Comparison of ENCODE assay signal across 8 cellular contexts in the genomic region with DNA sequence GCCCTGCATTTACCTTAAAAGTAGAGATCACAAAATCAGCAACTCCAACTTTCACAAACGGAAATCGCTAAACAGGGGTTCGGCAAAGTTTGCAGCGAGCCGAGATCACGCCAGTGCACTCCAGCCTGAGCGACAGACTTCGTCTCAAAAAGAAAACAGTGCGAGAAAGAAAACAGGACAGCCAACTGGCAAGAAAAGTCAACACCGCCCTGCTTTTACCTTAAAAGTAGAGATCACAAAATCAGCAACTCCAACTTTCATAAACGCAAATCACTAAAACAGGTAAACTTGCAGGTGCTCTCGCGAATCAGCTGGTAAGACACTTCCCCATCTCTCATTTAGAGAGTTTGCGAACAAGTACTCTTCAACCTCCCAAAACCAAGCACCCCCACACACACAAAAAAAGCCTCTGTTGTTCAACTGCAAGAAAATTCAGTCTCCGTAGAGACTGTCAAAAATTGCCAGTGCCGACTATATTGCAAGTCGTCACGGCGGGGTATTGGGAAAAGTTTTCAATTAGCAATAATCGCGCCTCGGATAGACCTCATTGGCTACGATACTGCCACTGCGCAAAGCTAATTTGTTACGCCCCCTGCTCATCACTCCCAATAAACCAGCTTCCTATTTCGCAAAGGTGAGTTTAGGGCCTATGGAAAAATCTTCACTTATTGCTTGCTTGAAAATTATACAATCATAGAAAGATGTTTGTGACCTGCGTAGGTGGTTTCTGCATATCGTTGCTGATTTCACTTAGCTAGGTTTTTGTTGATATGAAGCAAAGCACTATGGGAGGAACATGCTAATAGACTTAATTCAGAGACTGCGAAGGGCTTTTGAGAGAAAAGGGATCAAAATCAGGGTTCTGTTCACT. TPM values are rescaled to one million over a fixed set of nuclear protein-coding genes. Genes with fewer than 3 reads are reported as not detected.
DNase-seq lines count a peak whose midpoint lies in the region; ATAC-seq and TF ChIP-seq lines count a peak whose summit lies in the region.

TSS of gene RNU4-1 (minus strand) at position 577 of the 871 bp plus-strand sequence.

- H3F3A ChIP-seq in PC-3 (ENCODE audit: low read length, unreplicated experiment): peaks cover 23% of the 10 kb centered on the region

- no peaks in the 10 kb centered on the region for H3K36me3 ChIP-seq in Caco-2 (ENCODE audit: control insufficient read depth, insufficient read depth, low read length)
- no peaks in the 10 kb centered on the region for H3K36me3 ChIP-seq in PC-3 (ENCODE audit: low read depth, low read length)
- H3K36me3 ChIP-seq in esophagus muscularis mucosa: no peaks in the 10 kb centered on the region
- no peaks in the 10 kb centered on the region for H3K36me3 ChIP-seq in muscle layer of colon (ENCODE audit: insufficient read depth, low read length)

- no peaks in the 10 kb centered on the region for H3K9me2 ChIP-seq in PC-3 (replicated peaks; ENCODE audit: low read length)

- no peaks in the 10 kb centered on the region for H3K9me3 ChIP-seq in Caco-2
- no peaks in the 10 kb centered on the region for H3K9me3 ChIP-seq in PC-3 (ENCODE audit: low read length)
- H3K9me3 ChIP-seq in esophagus muscularis mucosa: no peaks in the 10 kb centered on the region
- H3K9me3 ChIP-seq in muscle layer of colon (ENCODE audit: low read length): no peaks in the 10 kb centered on the region

- H3K36me3 Mint-ChIP-seq in Caco-2 (ENCODE audit: insufficient read depth, unreplicated experiment): no peaks in the 10 kb centered on the region

- H3K4me1 ChIP-seq in Caco-2 (peaks cover 7% of the 10 kb centered on the region), PC-3 (ENCODE audit: insufficient read depth, low read length) (peaks cover 14% of the 10 kb centered on the region), esophagus muscularis mucosa (peaks cover 2 to 15% (median 12%) of the 10 kb centered on the region in 4 donors), muscle layer of colon (ENCODE audit: insufficient read depth, low read length) (no peaks in the 10 kb centered on the region)

- H3K27me3 ChIP-seq in Caco-2 (replicated peaks; ENCODE audit: control insufficient read depth, insufficient read depth, low read length) (no peaks in the 10 kb centered on the region), PC-3 (ENCODE audit: low read length) (no peaks in the 10 kb centered on the region), esophagus muscularis mucosa (no peaks in the 10 kb centered on the region), muscle layer of colon (ENCODE audit: control insufficient read depth in 1 of 2, insufficient read depth in 2 of 2, low read length in 2 of 2) (no peaks in the 10 kb centered on the region)

- H3K4me2 ChIP-seq in PC-3 (ENCODE audit: low read length): peak within 1 kb of the TSS; percentile 75

- H3K4me1 Mint-ChIP-seq in Caco-2 (ENCODE audit: low read depth, unreplicated experiment): no peaks in the 10 kb centered on the region

- peak; percentile 1; the same call in 1 of the 2 replicates for TF ChIP-seq RAD21 in Ishikawa (IDR thresholded peaks at IDR 0.05; ENCODE audit: low read depth)

- CTCF ChIA-PET in Caco-2 (lab: Charles Lee) (interaction anchor here (0.6 to 2.9 kb wide), 6 partner anchors 9 to 144 kb away, joined by 6 to 30 read pairs (median 8); partner anchors contain the start of genes PXN and SIRT4), PC-3 (lab: Charles Lee) (interaction anchor here (0.9 to 1.7 kb wide), 2 partner anchors 9 to 92 kb away, joined by 7 to 18 read pairs; partner anchors contain the start of genes RPLP0 and SIRT4)

- peak; percentile 49 for ATAC-seq in GM21447 (IDR thresholded peaks at IDR 0.05; ENCODE audit: unreplicated experiment)
- ATAC-seq in PC-3: peak; percentile 50

- peak; percentile 89 to 93 for DNase-seq in Caco-2
- peak; percentile 99 for DNase-seq in PC-3
- DNase-seq in activated T-cell treated with anti-CD3 and anti-CD28 coated beads for 4 hours: peak; percentile 67
- DNase-seq in esophagus muscularis mucosa (ENCODE audit: extremely low spot score): peak; percentile 94
- peak; percentile 43 for DNase-seq in stimulated activated CD8-positive, alpha-beta memory T cell treated with anti-CD3 and anti-CD28 coated beads, Interleukin-7, amount 100 ng/mL, for 24 hours (ENCODE audit: low read depth)

- peak within 1 kb of the TSS; percentile 14 for H3K4me3 Mint-ChIP-seq in Caco-2 (ENCODE audit: unreplicated experiment)

- H2AFZ ChIP-seq in PC-3 (ENCODE audit: low read length): peak within 1 kb of the TSS; percentile 78

- no peaks in the 10 kb centered on the region for H3K9me3 Mint-ChIP-seq in Caco-2 (ENCODE audit: unreplicated experiment)

- no peak within 1 kb of the TSS for H3K27ac Mint-ChIP-seq in Caco-2 (ENCODE audit: unreplicated experiment)

- intact Hi-C loops in Caco-2 (cut with micrococcal nuclease; ENCODE audit: unreplicated experiment): loop anchor here (1.0 kb wide), 1 partner anchor 9 kb away; the partner anchor contains the start of gene SIRT4
- intact Hi-C loops in PC-3 (cut with micrococcal nuclease): loop anchor here (1.0 to 5.0 kb wide), 2 partner anchors 24 to 394 kb away; partner anchors contain the start of gene MLEC
- intact Hi-C loops in esophagus muscularis mucosa (cut with DNase I): no loop called here

- H3K4me3 ChIP-seq in Caco-2 (ENCODE audit: low read depth, low read length) (peak within 1 kb of the TSS; percentile 48), PC-3 (ENCODE audit: low read length) (peak within 1 kb of the TSS; percentile 66), esophagus muscularis mucosa (peak within 1 kb of the TSS; percentile 59 to 68 (median 62)), muscle layer of colon (ENCODE audit: low read depth in 1 of 2, low read length in 2 of 2) (peak within 1 kb of the TSS; percentile 17 to 77)

- H3K27me3 Mint-ChIP-seq in Caco-2 (ENCODE audit: insufficient read depth, unreplicated experiment): no peaks in the 10 kb centered on the region

- H3K27ac ChIP-seq in PC-3 (ENCODE audit: low read length) (peak within 1 kb of the TSS; percentile 91), esophagus muscularis mucosa (replicated peaks in 1 of 4) (peak within 1 kb of the TSS; percentile 92 to 98 (median 96)), muscle layer of colon (ENCODE audit: low read depth, low read length) (peak within 1 kb of the TSS; percentile 94)

- WGBS in esophagus muscularis mucosa: under 1% methylated on average over 29 of the region's 29 CpGs

- POLR2A ChIA-PET in Caco-2 (lab: Charles Lee): interaction anchor here (0.5 to 3.6 kb wide), 21 partner anchors 10 to 1324 kb away, joined by 3 to 297 read pairs (median 5); partner anchors contain the start of genes POP5, PXN, RAB35 and RPLP0
- POLR2A ChIA-PET in PC-3 (lab: Charles Lee; ENCODE audit: unreplicated experiment): interaction anchor here (0.6 to 2.9 kb wide), 12 partner anchors 9 to 196 kb away, joined by 3 to 72 read pairs (median 9); partner anchors contain the start of genes RPLP0 and SIRT4

- no peak for TF ChIP-seq CTCF in Caco-2 (IDR thresholded peaks at IDR 0.05; ENCODE audit: insufficient read depth in 1 of 2, low read depth in 1 of 2, low read length in 1 of 2, severe bottlenecking in 1 of 2, unreplicated experiment in 1 of 2)
- no peak for TF ChIP-seq CTCF in PC-3 (conservative IDR thresholded peaks at IDR 0.05; ENCODE audit: low read depth, low read length)
- no peak for TF ChIP-seq CTCF in esophagus muscularis mucosa (IDR thresholded peaks at IDR 0.05)

- H3K9ac ChIP-seq in PC-3 (ENCODE audit: low read length) (peak within 1 kb of the TSS; percentile 81), muscle layer of colon (ENCODE audit: low read length) (peak within 1 kb of the TSS; percentile 93)

- no peaks in the 10 kb centered on the region for H3K79me2 ChIP-seq in PC-3 (ENCODE audit: low read length)

- peak; percentile 76 for TF ChIP-seq EP300 in Ishikawa (IDR thresholded peaks at IDR 0.05; ENCODE audit: borderline replicate concordance)
- TF ChIP-seq EP300 in esophagus muscularis mucosa (IDR thresholded peaks at IDR 0.05): no peak

- H4K20me1 ChIP-seq in PC-3 (ENCODE audit: low read length): no peaks in the 10 kb centered on the region

- BruUV-seq in Caco-2 (replicated peaks; lab: Mats Ljungman, UMichigan) (no TSS peak), PC-3 (replicated peaks; lab: Mats Ljungman, UMichigan) (TSS peak; percentile 42)

- TF ChIP-seq POLR2A in esophagus muscularis mucosa (IDR thresholded peaks at IDR 0.05; ENCODE audit: low read depth): peak; percentile 76

TF ChIP-seq in Ishikawa, 13 proteins besides CTCF, POLR2A, EP300 and RAD21 (continues in another document):
- no peak; the same call in 1 of the 2 replicates for TF ChIP-seq CREB1 (IDR thresholded peaks at IDR 0.05; ENCODE audit: low read depth)
- TF ChIP-seq EGR1 (IDR thresholded peaks at IDR 0.05): peak; percentile 72; the same call in 1 of the 2 replicates
- TF ChIP-seq CEBPB (IDR thresholded peaks at IDR 0.05): peak; percentile 68
- peak; percentile 77 for TF ChIP-seq FOXM1 (IDR thresholded peaks at IDR 0.05; ENCODE audit: borderline replicate concordance, low read depth)
- peak; percentile 60 for TF ChIP-seq YY1 (IDR thresholded peaks at IDR 0.05; ENCODE audit: low read depth)
- peak; percentile 45; the same call in 1 of the 2 replicates for TF ChIP-seq TAF1 (IDR thresholded peaks at IDR 0.05; ENCODE audit: low read depth)
- TF ChIP-seq NFIC (IDR thresholded peaks at IDR 0.05): peak; percentile 67; the same call in 1 of the 2 replicates

RNA-seq across cellular contexts. Expression of gene RNU4-1, which starts in this region (rescaled TPM):
- total RNA-seq in Caco-2 (2022) (3,380 and 3,645 TPM in 2 replicates), PC-3 (2014; rRNA removed) (under 0.01 TPM in 2 replicates), esophagus muscularis mucosa (under 1 TPM in 2 of 4 donors, not detected in 2; under 0.01 TPM)

Comparison
In these comparisons a context has a peak if more than half of its experiments do, and no peak if none do; other contexts are left out.
1. Peak in every context shown above with its lines: DNase-seq, ATAC-seq, H3K4me3 ChIP-seq and H3K27ac ChIP-seq.
2. RNA of gene RNU4-1 (total RNA-seq): 3,380 to 3,645 TPM in Caco-2; under 0.01 TPM in PC-3 and under 0.01 TPM in esophagus muscularis mucosa; every median in the first group is over 1,000 times any median in the second.
3. Peak in DNase-seq, ATAC-seq, H3K4me3 ChIP-seq, H3K27ac ChIP-seq, H3K9ac ChIP-seq and H3K4me2 ChIP-seq in PC-3; RNA of the gene not detected or under 1 TPM.
4. Peak in DNase-seq, H3K4me3 ChIP-seq and H3K27ac ChIP-seq in esophagus muscularis mucosa; RNA of the gene not detected or under 1 TPM.
5. DNase-seq: peak in every context shown above with its lines; median percentile 99 in PC-3; 94 in esophagus muscularis mucosa; 91 in Caco-2; 67 in activated T-cell treated with anti-CD3 and anti-CD28 coated beads for 4 hours; 43 in stimulated activated CD8-positive, alpha-beta memory T cell treated with anti-CD3 and anti-CD28 coated beads, Interleukin-7, amount 100 ng/mL, for 24 hours.